11 cellular contexts compared by ENCODE assay signal in genomic region chr5:96384353-96384752, GRCh38. TPM values are rescaled to one million over a fixed set of nuclear protein-coding genes. Genes with fewer than 3 reads are reported as not detected.
DNase-seq lines count a peak whose midpoint lies in the region; ATAC-seq, FAIRE-seq and TF ChIP-seq lines count a peak whose summit lies in the region.
"Had no signal": no experiment of that assay in that cellular context is flagged by ENCODE, and none has a peak within 500 bp of the region (broad histone marks: within the 10 kb centered on the region; RNA-seq: fewer than 3 reads in every experiment).

No MANE protein-coding gene starts in this region.

- H3K27ac ChIP-seq in endothelial cell of umbilical vein (ENCODE audit: insufficient read depth, low read depth, low read length) (no peak overlapping the region), stomach (no peak overlapping the region)

- H3K9me3 ChIP-seq in endothelial cell of umbilical vein (replicated peaks; ENCODE audit: control insufficient read depth, insufficient read depth, low read length) (no peaks in the 10 kb centered on the region), stomach (no peaks in the 10 kb centered on the region)

- H3K27me3 ChIP-seq in BJ (ENCODE audit: control insufficient read depth, insufficient read depth, low read length) (no peaks in the 10 kb centered on the region), endothelial cell of umbilical vein (ENCODE audit: control insufficient read depth in 2 of 2, insufficient read depth in 2 of 2, low read length in 2 of 2) (no peaks in the 10 kb centered on the region), stomach (no peaks in the 10 kb centered on the region)

- DNase-seq in BJ (ENCODE audit: low read depth): peak; percentile 28
- peak; percentile 25 for DNase-seq in NCI-H69 (lab: John Stamatoyannopoulos, UW)
- DNase-seq in endothelial cell of umbilical vein (ENCODE audit: low read depth, low spot score): peak; percentile 83
- DNase-seq in myocyte (ENCODE audit: low read depth): peak; percentile 94
- no peak for DNase-seq in stomach
- no peak for DNase-seq in NCI-H187 treated with DMSO at 0.1 percent for 48 hours (lab: John Stamatoyannopoulos, UW)
- no peak for DNase-seq in GM19238 (ENCODE audit: insufficient read length, low spot score)
- DNase-seq: NCI-H1105 had no signal

- peak overlapping the region; percentile 19 for H3K4me2 ChIP-seq in endothelial cell of umbilical vein (ENCODE audit: insufficient read depth, low read length)

- H3K4me3 ChIP-seq in BJ (ENCODE audit: low read depth, low read length): no peak overlapping the region
- no peak overlapping the region for H3K4me3 ChIP-seq in endothelial cell of umbilical vein (replicated peaks in 1 of 3; ENCODE audit: insufficient read depth in 1 of 3, low read depth in 1 of 3, low read length in 3 of 3)
- H3K4me3 ChIP-seq in stomach: no peak overlapping the region

- no peak for TF ChIP-seq CTCF in BJ (IDR thresholded peaks at IDR 0.05; ENCODE audit: insufficient read depth, low read depth, low read length)
- TF ChIP-seq CTCF in endothelial cell of umbilical vein (IDR thresholded peaks at IDR 0.05; ENCODE audit: extremely low read depth in 1 of 2, insufficient read depth in 1 of 2, low read depth in 1 of 2, low read length in 2 of 2): no peak
- no peak for TF ChIP-seq CTCF in stomach (IDR thresholded peaks at IDR 0.05)

- H3K4me1 ChIP-seq in endothelial cell of umbilical vein (ENCODE audit: control insufficient read depth, extremely low read depth, insufficient read depth, low read length): peaks cover 10% of the 10 kb centered on the region
- no peaks in the 10 kb centered on the region for H3K4me1 ChIP-seq in stomach

- FAIRE-seq in endothelial cell of umbilical vein (lab: Jason Lieb, UNC): peak; percentile 91

- H3K9ac ChIP-seq in endothelial cell of umbilical vein (replicated peaks; ENCODE audit: extremely low read depth, insufficient read depth, low read length): no peak overlapping the region

- intact Hi-C loops in endothelial cell of umbilical vein (cut with micrococcal nuclease): no loop called here
- intact Hi-C loops in stomach (cut with DNase I; ENCODE audit: low total_unique reads): no loop called here

- BruUV-seq in endothelial cell of umbilical vein (replicated peaks; lab: Mats Ljungman, UMichigan): no TSS peak

- H3K9me1 ChIP-seq in endothelial cell of umbilical vein (replicated peaks; ENCODE audit: control insufficient read depth, extremely low read depth, insufficient read depth, low read length): no peaks in the 10 kb centered on the region

- no peak overlapping the region for H2AFZ ChIP-seq in endothelial cell of umbilical vein (ENCODE audit: low read depth, low read length)

- no peak for TF ChIP-seq EP300 in stomach (IDR thresholded peaks at IDR 0.05)

- H3K79me2 ChIP-seq in endothelial cell of umbilical vein (ENCODE audit: control insufficient read depth, insufficient read depth, low read length): no peaks in the 10 kb centered on the region

- ATAC-seq in GM21717 (IDR thresholded peaks at IDR 0.05; ENCODE audit: unreplicated experiment): no peak
- ATAC-seq: natural killer cell treated with Interleukin-12 subunit alpha and Interleukin-12 subunit beta and Interleukin-15 and Interleukin-18, amount 100 ng/mL, for 72 hours had no signal

- 73 to 91% (median 80%) methylated on average over 3 of the region's 3 CpGs for WGBS in stomach, 5 donors

- POLR2A ChIA-PET in BJ (lab: Charles Lee) (no interaction called here), endothelial cell of umbilical vein (lab: Charles Lee) (interaction anchor here (0.6 kb wide), 1 partner anchor 50 kb away, joined by 3 read pairs; no protein-coding TSS in a partner anchor)

- dilution Hi-C loops in endothelial cell of umbilical vein (cut with MboI; ENCODE audit: extremely low pct_ligation_motif_present, low sequenced_read_pairs): no loop called here

- TF ChIP-seq POLR2A in endothelial cell of umbilical vein (IDR thresholded peaks at IDR 0.05; ENCODE audit: low read depth, low read length) (no peak), stomach (IDR thresholded peaks at IDR 0.05) (no peak)

- H3K36me3 ChIP-seq in BJ (ENCODE audit: control insufficient read depth, insufficient read depth, low read length): no peaks in the 10 kb centered on the region
- H3K36me3 ChIP-seq in endothelial cell of umbilical vein (ENCODE audit: control insufficient read depth in 2 of 2, extremely low read depth in 1 of 2, insufficient read depth in 2 of 2, low read length in 2 of 2): no peaks in the 10 kb centered on the region
- no peaks in the 10 kb centered on the region for H3K36me3 ChIP-seq in stomach

- no peaks in the 10 kb centered on the region for H4K20me1 ChIP-seq in endothelial cell of umbilical vein (replicated peaks; ENCODE audit: control insufficient read depth, extremely low read depth, insufficient read depth, low read length)

- CTCF ChIA-PET in BJ (lab: Yijun Ruan, JAX): interaction anchor here (1.0 to 2.3 kb wide), 2 partner anchors 8 to 25 kb away, joined by 3 to 6 read pairs; no protein-coding TSS in a partner anchor
- CTCF ChIA-PET in endothelial cell of umbilical vein (lab: Charles Lee): interaction anchor here (0.7 to 1.7 kb wide), 5 partner anchors 9 to 230 kb away, joined by 3 to 8 read pairs (median 4); no protein-coding TSS in a partner anchor

TF ChIP-seq in endothelial cell of umbilical vein, 7 proteins besides CTCF, POLR2A, EP300 and RAD21:
- TF ChIP-seq MYC (IDR thresholded peaks at IDR 0.05; ENCODE audit: low read depth, low read length) (no peak), POLR2AphosphoS5 (IDR thresholded peaks at IDR 0.05; ENCODE audit: insufficient read depth, low read depth, low read length) (no peak), FOS (IDR thresholded peaks at IDR 0.05; ENCODE audit: borderline replicate concordance, insufficient read depth, low read length) (peak; percentile 92), MAX (IDR thresholded peaks at IDR 0.05; ENCODE audit: insufficient read depth, insufficient read length) (no peak), JUN (IDR thresholded peaks at IDR 0.05; ENCODE audit: borderline replicate concordance, insufficient read depth, insufficient read length, low read depth) (peak; percentile 75), GATA2 (IDR thresholded peaks at IDR 0.05; ENCODE audit: insufficient read depth, insufficient read length, low read depth, low read length) (peak; percentile 17), EZH2 (IDR thresholded peaks at IDR 0.05; ENCODE audit: borderline replicate concordance, low read depth, low read length, severe bottlenecking) (no peak)

RNA-seq across cellular contexts. Expression of gene PCSK1, which starts 48.7 kb away (rescaled TPM):
- polyA plus RNA-seq in BJ (2011; rRNA removed): 0.11 TPM in 2 replicates
- 0.10 and 0.14 TPM in 2 replicates for polyA minus RNA-seq in BJ (2011; rRNA and poly(A)+ RNA removed)
- 4.3 and 8.7 TPM in 2 replicates for total RNA-seq in endothelial cell of umbilical vein
- polyA plus RNA-seq in endothelial cell of umbilical vein: 0.75 and 0.95 TPM in 2 replicates
- polyA plus RNA-seq in endothelial cell of umbilical vein (2011; cell fraction: cytosol; rRNA removed): 1.1 and 1.7 TPM in 2 replicates
- 1.3 and 1.5 TPM in 2 replicates for polyA plus RNA-seq in endothelial cell of umbilical vein (2011; cell fraction: nucleus; rRNA removed)
- 3.1 and 4.5 TPM in 2 replicates for polyA plus RNA-seq in endothelial cell of umbilical vein (2012)
- 1.1 and 1.8 TPM in 2 replicates for polyA minus RNA-seq in endothelial cell of umbilical vein
- 2.6 TPM for polyA minus RNA-seq in endothelial cell of umbilical vein (2011; cell fraction: cytosol; rRNA and poly(A)+ RNA removed)
- polyA minus RNA-seq in endothelial cell of umbilical vein (2011; cell fraction: nucleus; rRNA and poly(A)+ RNA removed): 0.67 and 1.8 TPM in 2 replicates
- 0.16 and 1.8 TPM in 2 replicates for total RNA-seq in myocyte
- polyA plus RNA-seq in myocyte (2012): 0.05 TPM
- 1 to 10 TPM in 1 of 5 donors, under 1 TPM in 1, not detected in 3; 0.72 to 4.8 TPM for total RNA-seq in stomach
- under 1 TPM in 2 of 3 donors, not detected in 1; 0.18 to 0.44 TPM for polyA plus RNA-seq in stomach
- total RNA-seq: activated T-helper 2 cell treated with anti-CD3 and anti-CD28 coated beads, Interferon-gamma antibody, Interleukin-2, Interleukin-4, amounts not matched to agents 10 μg/mL and 5 μg/mL and 100 μg/mL, durations not matched to agents 14 hours and 24 hours and 36 hours; natural killer cell treated with Interleukin-12 subunit alpha and Interleukin-12 subunit beta and Interleukin-15 and Interleukin-18, amount 100 ng/mL, for 72 hours had no signal

Comparison
In these comparisons a context has a peak if more than half of its experiments do, and no peak if none do; other contexts are left out.
1. DNase-seq: peak in BJ (single experiment), NCI-H69 (single experiment), endothelial cell of umbilical vein (single experiment) and myocyte (single experiment); none in stomach (single experiment), NCI-H187 treated with DMSO at 0.1 percent for 48 hours (single experiment) and GM19238 (single experiment).